Comparison of ENCODE assay signal across 11 cellular contexts in the genomic region with DNA sequence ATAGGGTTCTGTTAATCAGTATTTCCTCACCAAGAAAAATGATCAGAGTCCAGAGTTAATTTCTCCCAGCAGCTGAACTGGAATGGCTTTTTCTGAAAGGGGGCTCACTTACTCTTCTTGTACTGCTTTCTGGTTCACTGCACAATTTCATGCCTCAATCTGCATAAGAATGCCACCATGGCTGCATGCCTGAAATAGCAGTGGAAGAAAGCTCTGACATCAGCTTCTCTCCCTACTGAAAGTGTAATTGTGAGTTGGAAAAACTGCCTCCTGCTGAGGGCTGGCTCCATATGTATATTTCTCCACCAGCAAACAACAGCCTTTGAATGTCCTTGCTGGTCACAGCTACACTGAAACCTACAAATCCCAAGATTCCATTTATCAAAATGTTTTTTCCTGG.
DNase-seq lines count a peak whose midpoint lies in the region; ATAC-seq and TF ChIP-seq lines count a peak whose summit lies in the region.
"Had no signal": no experiment of that assay in that cellular context is flagged by ENCODE, and none has a peak within 500 bp of the region (broad histone marks: within the 10 kb centered on the region; RNA-seq: fewer than 3 reads in every experiment).

No MANE protein-coding gene starts in this region.

- peak overlapping the region; percentile 67 for H3K27ac Mint-ChIP-seq in HFFc6
- no peak overlapping the region for H3K27ac Mint-ChIP-seq in stimulated activated naive CD8-positive, alpha-beta T cell treated with anti-CD3 and anti-CD28 coated beads, Interleukin-15, amount 100 ng/mL, for 72 hours

- no peaks in the 10 kb centered on the region for H3K27me3 ChIP-seq in adipocyte (replicated peaks; ENCODE audit: control insufficient read depth, insufficient read depth, low read length)
- H3K27me3 ChIP-seq: adrenal gland, heart right ventricle had no signal

- H3K36me3 ChIP-seq in adipocyte (ENCODE audit: control insufficient read depth, insufficient read depth, low read length, severe bottlenecking) = no peaks in the 10 kb centered on the region
- H3K36me3 ChIP-seq: adrenal gland, heart right ventricle had no signal

- DNase-seq in HFFc6 (no peak), adipocyte (ENCODE audit: low read depth) (peak; percentile 92), iPS DF 19.7 (ENCODE audit: low read depth, low spot score) (peak; percentile 93), smooth muscle cell of the brain vasculature (ENCODE audit: low read depth, low spot score) (peak; percentile 52), KBM-7 (no peak)
- DNase-seq in stimulated activated naive CD8-positive, alpha-beta T cell treated with anti-CD3 and anti-CD28 coated beads, Interleukin-15, amount 100 ng/mL, for 72 hours = no peak
- DNase-seq: activated CD4-positive, alpha-beta T cell treated with anti-CD3 and anti-CD28 coated beads, Interleukin-2, amount 50 U/mL, for 4 hours; adrenal gland; heart right ventricle had no signal

- no peak overlapping the region for H3K4me3 ChIP-seq in adipocyte (ENCODE audit: low read length)
- H3K4me3 ChIP-seq: adrenal gland, heart right ventricle had no signal

- no peak for TF ChIP-seq CTCF in HFFc6 (IDR thresholded peaks at IDR 0.05)

- no peak for ATAC-seq in HG02763 (IDR thresholded peaks at IDR 0.05; ENCODE audit: unreplicated experiment)
- ATAC-seq in stimulated activated naive CD8-positive, alpha-beta T cell treated with anti-CD3 and anti-CD28 coated beads, Interleukin-15, amount 100 ng/mL, for 72 hours = no peak
- ATAC-seq: heart right ventricle, Right ventricle myocardium inferior had no signal

- in situ Hi-C loops in KBM-7 (cut with MboI; ENCODE audit: low pct_unique_long_range_greater_than_20kb, low sequenced_read_pairs) = no loop called here

- no peaks in the 10 kb centered on the region for H3K9me3 ChIP-seq in adipocyte (ENCODE audit: control insufficient read depth, low read length)
- H3K9me3 ChIP-seq: adrenal gland had no signal

- H3K36me3 Mint-ChIP-seq in HFFc6 (ENCODE audit: low read depth) = no peaks in the 10 kb centered on the region

- no peaks in the 10 kb centered on the region; the same call in 1 of the 2 replicates for H3K9me3 Mint-ChIP-seq in HFFc6
- no peaks in the 10 kb centered on the region for H3K9me3 Mint-ChIP-seq in stimulated activated naive CD8-positive, alpha-beta T cell treated with anti-CD3 and anti-CD28 coated beads, Interleukin-15, amount 100 ng/mL, for 72 hours

- H3K4me1 Mint-ChIP-seq in HFFc6 (ENCODE audit: low read depth) = peaks cover 54% of the 10 kb centered on the region
- H3K4me1 Mint-ChIP-seq in stimulated activated naive CD8-positive, alpha-beta T cell treated with anti-CD3 and anti-CD28 coated beads, Interleukin-15, amount 100 ng/mL, for 72 hours = no peaks in the 10 kb centered on the region

- H3K9ac ChIP-seq in adipocyte (ENCODE audit: low read length) = no peak overlapping the region

- peaks cover 4% of the 10 kb centered on the region for H3K4me1 ChIP-seq in adipocyte (ENCODE audit: control insufficient read depth, insufficient read depth, low read length)
- H3K4me1 ChIP-seq: adrenal gland had no signal

- H3K27me3 Mint-ChIP-seq in HFFc6 (ENCODE audit: insufficient read depth) = no peaks in the 10 kb centered on the region
- H3K27me3 Mint-ChIP-seq in stimulated activated naive CD8-positive, alpha-beta T cell treated with anti-CD3 and anti-CD28 coated beads, Interleukin-15, amount 100 ng/mL, for 72 hours = no peaks in the 10 kb centered on the region

- H3K4me3 Mint-ChIP-seq in HFFc6 = no peak overlapping the region
- no peak overlapping the region for H3K4me3 Mint-ChIP-seq in stimulated activated naive CD8-positive, alpha-beta T cell treated with anti-CD3 and anti-CD28 coated beads, Interleukin-15, amount 100 ng/mL, for 72 hours

Comparison
In these comparisons a context has a peak if more than half of its experiments do, and no peak if none do; other contexts are left out.
1. DNase-seq: peak in adipocyte (single experiment), iPS DF 19.7 (single experiment) and smooth muscle cell of the brain vasculature (single experiment); none in HFFc6 (single experiment), KBM-7 (single experiment) and stimulated activated naive CD8-positive, alpha-beta T cell treated with anti-CD3 and anti-CD28 coated beads, Interleukin-15, amount 100 ng/mL, for 72 hours (0 of 2).